In the genomic region with DNA sequence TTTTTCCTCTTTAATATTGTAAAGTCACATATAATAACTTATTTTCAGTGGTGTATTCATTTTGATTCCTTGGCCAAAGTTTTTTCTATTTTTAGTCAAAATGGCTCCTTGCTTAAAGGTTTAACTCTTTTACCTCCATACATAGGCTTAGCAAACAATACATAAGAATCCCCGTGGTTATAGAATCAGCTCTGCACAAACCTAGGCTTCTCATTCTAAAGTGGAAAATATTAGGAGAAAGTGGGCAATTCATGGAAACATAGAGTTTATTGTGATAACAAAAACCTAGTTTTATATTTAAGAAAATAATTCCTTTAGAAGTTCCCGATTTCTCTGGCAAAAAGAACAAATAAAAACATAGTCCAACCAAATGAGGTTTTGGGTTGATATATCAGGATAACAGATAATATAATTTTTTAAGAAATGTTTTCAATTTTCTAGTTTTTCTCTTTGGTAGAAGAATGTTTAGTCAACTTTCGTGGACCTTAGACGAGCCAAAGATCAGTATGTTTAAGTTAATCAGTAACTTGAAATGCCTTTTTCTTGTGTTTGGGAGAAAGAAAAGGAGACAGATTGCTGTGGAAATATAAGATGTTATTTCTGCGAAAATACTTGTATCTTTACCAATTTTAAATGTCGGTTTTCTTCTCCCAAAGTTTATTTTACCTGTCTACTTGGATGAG, we compare ENCODE assay signal across 18 cellular contexts.
"Had no signal": no experiment of that assay in that cellular context is flagged by ENCODE, and none has a peak within 500 bp of the region (broad histone marks: within the 10 kb centered on the region; RNA-seq: fewer than 3 reads in every experiment).

No MANE protein-coding gene starts in this region.

- ATAC-seq: esophagus mucosa; heart right ventricle; left ventricle myocardium superior; mucosa of descending colon; naive thymus-derived CD8-positive, alpha-beta T cell; stimulated activated effector memory CD8-positive, alpha-beta T cell treated with anti-CD3 and anti-CD28 coated beads, Interleukin-12 subunit alpha, Interleukin-12 subunit beta, amount 100 ng/mL, for 72 hours had no signal

- FAIRE-seq: endometrium had no signal

- H3K9me3 ChIP-seq: mucosa of descending colon, neutrophil, right atrium auricular region, tibial artery, upper lobe of left lung, uterus had no signal

- H3K27ac ChIP-seq: heart right ventricle, neutrophil, right atrium auricular region, tibial artery, upper lobe of left lung, uterus had no signal

- H3K36me3 ChIP-seq: heart right ventricle, neutrophil, right atrium auricular region, tibial artery, upper lobe of left lung, uterus had no signal

- H3K4me3 ChIP-seq: heart right ventricle, mucosa of descending colon, right atrium auricular region, tibial artery, upper lobe of left lung, uterus had no signal

- H3K27me3 ChIP-seq: heart right ventricle, neutrophil, right atrium auricular region, tibial artery, upper lobe of left lung, uterus had no signal

- H3K4me1 ChIP-seq: heart right ventricle, right atrium auricular region, tibial artery, upper lobe of left lung, uterus had no signal

- DNase-seq: effector memory CD4-positive, alpha-beta T cell; heart right ventricle; islet precursor cell; left ventricle myocardium superior; mammary epithelial cell; mucosa of descending colon; naive thymus-derived CD8-positive, alpha-beta T cell; posterior cingulate gyrus; stimulated activated CD4-positive, alpha-beta T cell treated with anti-CD3 and anti-CD28 coated beads, Interleukin-4, amount 100 ng/mL, for 1 hour; stimulated activated CD8-positive, alpha-beta memory T cell treated with anti-CD3 and anti-CD28 coated beads, Interleukin-4, amount 100 ng/mL, for 48 hours; tibial artery; upper lobe of left lung; uterus had no signal
